1 cellular context compared by ENCODE assay signal in genomic region chr6:143005816-143006215, GRCh38.
TF ChIP-seq lines count a peak whose summit lies in the region.

No MANE protein-coding gene starts in this region.

TF ChIP-seq in GM23338, 12 proteins besides CTCF, POLR2A, EP300 and RAD21 (continued from another document):
- TF ChIP-seq ZNF462 (CRISPR knock-in tag; IDR thresholded peaks at IDR 0.05) (no peak), ETS1 (IDR thresholded peaks at IDR 0.05) (no peak), CREB1 (CRISPR knock-in tag; IDR thresholded peaks at IDR 0.05; ENCODE audit: low read depth) (no peak), ZNF114 (CRISPR knock-in tag; IDR thresholded peaks at IDR 0.05) (no peak), STAT1 (IDR thresholded peaks at IDR 0.05; ENCODE audit: unreplicated experiment) (no peak), NANOG (IDR thresholded peaks at IDR 0.05; ENCODE audit: borderline replicate concordance) (no peak)
